In genomic region chrX:46735625-46736024, GRCh38 we compare ENCODE assay signal across 1 cellular context.
TF ChIP-seq lines count a peak whose summit lies in the region.

No MANE protein-coding gene starts in this region.

TF ChIP-seq in HEK293, 187 proteins besides CTCF, POLR2A, EP300 and RAD21 (continued from another document):
- TF ChIP-seq TRIM28 (IDR thresholded peaks at IDR 0.05; ENCODE audit: borderline replicate concordance, low read length), result peak; percentile 43; the same call in 1 of the 2 replicates
- no peak for TF ChIP-seq KLF16 (tag by site-specific recombination; IDR thresholded peaks at IDR 0.05)
- peak; percentile 93 for TF ChIP-seq SETDB1 (IDR thresholded peaks at IDR 0.05; ENCODE audit: insufficient read length, low read length)
- TF ChIP-seq ZBTB48 (tag by site-specific recombination; IDR thresholded peaks at IDR 0.05), result no peak
- no peak for TF ChIP-seq SP3 (tag by site-specific recombination; IDR thresholded peaks at IDR 0.05)
TF ChIP-seq in HEK293: peak in this region for 3.
